In genomic region chr16:2237552-2238395, GRCh38 we compare ENCODE assay signal across 1 cellular context.
TF ChIP-seq lines count a peak whose summit lies in the region.

No MANE protein-coding gene starts in this region.

TF ChIP-seq in endothelial cell of umbilical vein, 7 proteins besides CTCF, POLR2A, EP300 and RAD21:
- TF ChIP-seq MAX (IDR thresholded peaks at IDR 0.05; ENCODE audit: insufficient read depth, insufficient read length) (no peak), POLR2AphosphoS5 (IDR thresholded peaks at IDR 0.05; ENCODE audit: insufficient read depth, low read depth, low read length) (no peak), JUN (IDR thresholded peaks at IDR 0.05; ENCODE audit: borderline replicate concordance, insufficient read depth, insufficient read length, low read depth) (no peak), GATA2 (IDR thresholded peaks at IDR 0.05; ENCODE audit: insufficient read depth, insufficient read length, low read depth, low read length) (no peak), EZH2 (IDR thresholded peaks at IDR 0.05; ENCODE audit: borderline replicate concordance, low read depth, low read length, severe bottlenecking) (peak; percentile 91), FOS (IDR thresholded peaks at IDR 0.05; ENCODE audit: borderline replicate concordance, insufficient read depth, low read length) (no peak)
